18 cellular contexts compared by ENCODE assay signal in genomic region chr10:129426670-129427069, GRCh38. TPM values are rescaled to one million over a fixed set of nuclear protein-coding genes. Genes with fewer than 3 reads are reported as not detected.
DNase-seq lines count a peak whose midpoint lies in the region; ATAC-seq, FAIRE-seq and TF ChIP-seq lines count a peak whose summit lies in the region.
"Had no signal": no experiment of that assay in that cellular context is flagged by ENCODE, and none has a peak within 500 bp of the region (broad histone marks: within the 10 kb centered on the region; RNA-seq: fewer than 3 reads in every experiment).

No MANE protein-coding gene starts in this region.

- no peak overlapping the region for H3K4me3 ChIP-seq in right lobe of liver
- H3K4me3 ChIP-seq in HepG2 (replicated peaks in 1 of 3; ENCODE audit: insufficient read depth in 1 of 3, low read depth in 2 of 3, low read length in 3 of 3): no peak overlapping the region
- no peak overlapping the region for H3K4me3 ChIP-seq in endothelial cell of umbilical vein (replicated peaks in 1 of 3; ENCODE audit: insufficient read depth in 1 of 3, low read depth in 1 of 3, low read length in 3 of 3)
- H3K4me3 ChIP-seq: GM12878 had no signal

- dilution Hi-C loops in endothelial cell of umbilical vein (cut with MboI; ENCODE audit: extremely low pct_ligation_motif_present, low sequenced_read_pairs): no loop called here

- no peaks in the 10 kb centered on the region for H3K36me3 Mint-ChIP-seq in activated T-cell treated with anti-CD3 and anti-CD28 coated beads, Interleukin-2, amount 50 U/mL, for 4 hours (ENCODE audit: insufficient read depth)

- H3K4me1 ChIP-seq in right lobe of liver (no peaks in the 10 kb centered on the region), HepG2 (ENCODE audit: insufficient read depth, low read length) (no peaks in the 10 kb centered on the region), endothelial cell of umbilical vein (ENCODE audit: control insufficient read depth, extremely low read depth, insufficient read depth, low read length) (no peaks in the 10 kb centered on the region)

- in situ Hi-C loops in HepG2 (cut with HindIII; ENCODE audit: extremely low pct_ligation_motif_present, low pct_unique_long_range_greater_than_20kb): no loop called here

- H3K27ac ChIP-seq in right lobe of liver (no peak overlapping the region), HepG2 (ENCODE audit: extremely low read length, insufficient read depth, low read length) (no peak overlapping the region), endothelial cell of umbilical vein (ENCODE audit: insufficient read depth, low read depth, low read length) (no peak overlapping the region)

- H3K4me2 ChIP-seq in HepG2 (ENCODE audit: low read depth, low read length) (no peak overlapping the region), endothelial cell of umbilical vein (ENCODE audit: insufficient read depth, low read length) (no peak overlapping the region)

- H3K36me3 ChIP-seq in right lobe of liver: no peaks in the 10 kb centered on the region
- H3K36me3 ChIP-seq in HepG2 (replicated peaks in 1 of 2; ENCODE audit: control insufficient read depth in 1 of 2, insufficient read depth in 2 of 2, low read length in 2 of 2): no peaks in the 10 kb centered on the region
- H3K36me3 ChIP-seq in endothelial cell of umbilical vein (ENCODE audit: control insufficient read depth in 2 of 2, extremely low read depth in 1 of 2, insufficient read depth in 2 of 2, low read length in 2 of 2): no peaks in the 10 kb centered on the region

- 30% methylated on average over 5 of the region's 6 CpGs for WGBS in right lobe of liver (ENCODE audit: insufficient coverage, low coverage, low lambda C conversion rate, missing lambda C conversion rate)
- WGBS in HepG2 (ENCODE audit: low lambda C conversion rate): 24% methylated on average over 6 of the region's 6 CpGs

- H3K4me3 Mint-ChIP-seq in activated T-cell treated with anti-CD3 and anti-CD28 coated beads, Interleukin-2, amount 50 U/mL, for 4 hours: no peak overlapping the region
- H3K4me3 Mint-ChIP-seq: B cell; CD4-positive, alpha-beta T cell; HFFc6 had no signal

- intact Hi-C loops in right lobe of liver (cut with DNase I) (no loop called here), HepG2 (cut with micrococcal nuclease; ENCODE audit: unreplicated experiment) (no loop called here), endothelial cell of umbilical vein (cut with micrococcal nuclease) (loop anchor here (1.0 kb wide), 1 partner anchor 8 kb away; no protein-coding TSS in a partner anchor)

- POLR2A ChIA-PET in HepG2 (lab: Yijun Ruan, JAX) (no interaction called here), endothelial cell of umbilical vein (lab: Charles Lee) (no interaction called here)

- no peak for FAIRE-seq in HepG2 (lab: Jason Lieb, UNC)
- no peak for FAIRE-seq in endothelial cell of umbilical vein (lab: Jason Lieb, UNC)
- FAIRE-seq: GM12878, GM18507 had no signal

- no peaks in the 10 kb centered on the region for H3K9me1 ChIP-seq in endothelial cell of umbilical vein (replicated peaks; ENCODE audit: control insufficient read depth, extremely low read depth, insufficient read depth, low read length)

- TF ChIP-seq POLR2A in right lobe of liver (IDR thresholded peaks at IDR 0.05) (no peak), HepG2 (IDR thresholded peaks at IDR 0.05; ENCODE audit: insufficient read depth in 1 of 2, low read depth in 2 of 2, low read length in 2 of 2) (no peak), endothelial cell of umbilical vein (IDR thresholded peaks at IDR 0.05; ENCODE audit: low read depth, low read length) (no peak)

- TF ChIP-seq CTCF in right lobe of liver (IDR thresholded peaks at IDR 0.05): no peak
- no peak for TF ChIP-seq CTCF in HepG2 (CRISPR knock-in tag; IDR thresholded peaks at IDR 0.05)
- no peak for TF ChIP-seq CTCF in endothelial cell of umbilical vein (IDR thresholded peaks at IDR 0.05; ENCODE audit: extremely low read depth in 1 of 2, insufficient read depth in 1 of 2, low read depth in 1 of 2, low read length in 2 of 2)

- H4K20me1 ChIP-seq in HepG2 (ENCODE audit: insufficient read depth, low read length) (no peaks in the 10 kb centered on the region), endothelial cell of umbilical vein (replicated peaks; ENCODE audit: control insufficient read depth, extremely low read depth, insufficient read depth, low read length) (no peaks in the 10 kb centered on the region)

- H3K79me2 ChIP-seq in HepG2 (ENCODE audit: insufficient read depth, low read length) (no peaks in the 10 kb centered on the region), endothelial cell of umbilical vein (ENCODE audit: control insufficient read depth, insufficient read depth, low read length) (no peaks in the 10 kb centered on the region)

- no peaks in the 10 kb centered on the region for H3K9me3 Mint-ChIP-seq in activated T-cell treated with anti-CD3 and anti-CD28 coated beads, Interleukin-2, amount 50 U/mL, for 4 hours
- H3K9me3 Mint-ChIP-seq: CD4-positive, alpha-beta T cell had no signal

- no peaks in the 10 kb centered on the region for H3K9me3 ChIP-seq in right lobe of liver
- H3K9me3 ChIP-seq in HepG2 (ENCODE audit: low read length): no peaks in the 10 kb centered on the region
- no peaks in the 10 kb centered on the region for H3K9me3 ChIP-seq in endothelial cell of umbilical vein (replicated peaks; ENCODE audit: control insufficient read depth, insufficient read depth, low read length)

- TF ChIP-seq EP300 in HepG2 (IDR thresholded peaks at IDR 0.05; ENCODE audit: low read depth in 2 of 2, low read length in 2 of 2) (no peak), HepG2 (CRISPR knock-in tag; IDR thresholded peaks at IDR 0.05; ENCODE audit: borderline replicate concordance) (no peak)

- BruUV-seq in HepG2 (replicated peaks; lab: Mats Ljungman, UMichigan) (no TSS peak), endothelial cell of umbilical vein (replicated peaks; lab: Mats Ljungman, UMichigan) (no TSS peak)

- ATAC-seq in right lobe of liver (peak; percentile 42 to 89 (median 62)), HepG2 (no peak), left lobe of liver (peak; percentile 16), HG03025 (IDR thresholded peaks at IDR 0.05; ENCODE audit: low FRiP score, unreplicated experiment) (no peak), HG03280 (IDR thresholded peaks at IDR 0.05; ENCODE audit: unreplicated experiment) (no peak)
- ATAC-seq in activated T-cell treated with anti-CD3 and anti-CD28 coated beads, Interleukin-2, amount 50 U/mL, for 4 hours: no peak
- ATAC-seq: GM12878 had no signal

- peaks cover 3% of the 10 kb centered on the region for H3K27me3 Mint-ChIP-seq in activated T-cell treated with anti-CD3 and anti-CD28 coated beads, Interleukin-2, amount 50 U/mL, for 4 hours (ENCODE audit: low read depth)
- H3K27me3 Mint-ChIP-seq: CD4-positive, alpha-beta T cell had no signal

- no peak overlapping the region for H3K9ac ChIP-seq in HepG2 (ENCODE audit: insufficient read depth, low read depth, low read length)
- no peak overlapping the region for H3K9ac ChIP-seq in endothelial cell of umbilical vein (replicated peaks; ENCODE audit: extremely low read depth, insufficient read depth, low read length)

- CTCF ChIA-PET in HepG2 (lab: Yijun Ruan, JAX; ENCODE audit: low intra/inter-chr PET ratio, low total read pairs) (no interaction called here), endothelial cell of umbilical vein (lab: Charles Lee) (no interaction called here)

- H3K27me3 ChIP-seq in right lobe of liver (no peaks in the 10 kb centered on the region), HepG2 (ENCODE audit: control insufficient read depth in 1 of 2, insufficient read depth in 2 of 2, low read length in 2 of 2) (peaks cover 0 to 11% of the 10 kb centered on the region in 2 experiments; a peak in 1 of 5 replicates), endothelial cell of umbilical vein (ENCODE audit: control insufficient read depth in 2 of 2, insufficient read depth in 2 of 2, low read length in 2 of 2) (no peaks in the 10 kb centered on the region)

- TF ChIP-seq RAD21 in HepG2 (CRISPR knock-in tag; IDR thresholded peaks at IDR 0.05): no peak

- no peak for DNase-seq in right lobe of liver
- no peak for DNase-seq in HepG2 (ENCODE audit: low spot score)
- peak; percentile 15 for DNase-seq in endothelial cell of umbilical vein (ENCODE audit: low read depth, low spot score)
- no peak for DNase-seq in left lobe of liver (ENCODE audit: low spot score)
- DNase-seq in dedifferentiated amniotic fluid mesenchymal stem cell (ENCODE audit: extremely low spot score): no peak
- DNase-seq in activated T-cell treated with anti-CD3 and anti-CD28 coated beads, Interleukin-2, amount 50 U/mL, for 4 hours: no peak
- DNase-seq: ACHN; C1 segment of cervical spinal cord; CD4-positive, alpha-beta T cell; DMS79; HCEC 1CT; HFFc6 had no signal

- H2AFZ ChIP-seq in HepG2 (ENCODE audit: low read length) (no peak overlapping the region), endothelial cell of umbilical vein (ENCODE audit: low read depth, low read length) (no peak overlapping the region)

- no peaks in the 10 kb centered on the region for H3K4me1 Mint-ChIP-seq in activated T-cell treated with anti-CD3 and anti-CD28 coated beads, Interleukin-2, amount 50 U/mL, for 4 hours (ENCODE audit: low read depth)
- H3K4me1 Mint-ChIP-seq: B cell had no signal

RNA-seq across cellular contexts. Expression of gene MGMT, which starts 40.4 kb away (rescaled TPM):
- total RNA-seq in right lobe of liver (10 to 100 TPM; 36.5 to 53.4 (median 42.3) TPM), HepG2 (2016; rRNA removed; fragmentation: Illumina TruSeq; extraction: Trizol) (19.5 and 20.7 TPM in 2 replicates), endothelial cell of umbilical vein (11.1 and 15.0 TPM in 2 replicates), left lobe of liver (58.5 TPM)
- total RNA-seq in HepG2 (2016; cell fraction: cytosol; rRNA removed; fragmentation: Illumina TruSeq; extraction: Trizol; ENCODE audit: low read depth): 4.8 and 5.5 TPM in 2 replicates
- total RNA-seq in HepG2 (2016; cell fraction: insoluble cytoplasmic fraction; rRNA removed; fragmentation: Illumina TruSeq; extraction: Trizol): 19.7 and 23.1 TPM in 2 replicates
- total RNA-seq in HepG2 (2016; cell fraction: membrane; rRNA removed; fragmentation: Illumina TruSeq; extraction: Trizol): 5.1 and 5.4 TPM in 2 replicates
- 17.5 and 20.2 TPM in 2 replicates for total RNA-seq in HepG2 (2016; cell fraction: nucleus; rRNA removed; fragmentation: Illumina TruSeq; extraction: Trizol)
- polyA plus RNA-seq in HepG2 (2011; rRNA removed) (12.0 and 12.6 TPM in 2 replicates), endothelial cell of umbilical vein (13.7 and 15.2 TPM in 2 replicates)
- 16.4 and 22.8 TPM in 2 replicates for polyA plus RNA-seq in HepG2 (2011; cell fraction: cytosol; rRNA removed)
- polyA plus RNA-seq in HepG2 (2011; cell fraction: nucleus; rRNA removed): 11.0 and 11.8 TPM in 2 replicates
- 8.0 and 10.5 TPM in 2 replicates for polyA plus RNA-seq in HepG2 (2012)
- polyA plus RNA-seq in HepG2 (2016; cell fraction: cytosol; fragmentation: Illumina TruSeq; extraction: Trizol; ENCODE audit: low read depth): 4.0 and 4.2 TPM in 2 replicates
- polyA plus RNA-seq in HepG2 (2016; cell fraction: insoluble cytoplasmic fraction; fragmentation: Illumina TruSeq; extraction: Trizol; ENCODE audit: low read depth): 16.3 and 18.9 TPM in 2 replicates
- 4.2 and 4.7 TPM in 2 replicates for polyA plus RNA-seq in HepG2 (2016; cell fraction: membrane; fragmentation: Illumina TruSeq; extraction: Trizol; ENCODE audit: low read depth)
- 11.8 and 13.5 TPM in 2 replicates for polyA plus RNA-seq in HepG2 (2016; cell fraction: nucleus; fragmentation: Illumina TruSeq; extraction: Trizol; ENCODE audit: insufficient read depth, low read depth)
- 11.9 and 13.9 TPM in 2 replicates for polyA minus RNA-seq in HepG2 (2011; rRNA and poly(A)+ RNA removed; ENCODE audit: low replicate concordance)
- polyA minus RNA-seq in HepG2 (2011; cell fraction: cytosol; rRNA and poly(A)+ RNA removed): 4.1 and 4.6 TPM in 2 replicates
- 30.2 and 31.9 TPM in 2 replicates for polyA minus RNA-seq in HepG2 (2011; cell fraction: nucleus; rRNA and poly(A)+ RNA removed)
- polyA plus RNA-seq in endothelial cell of umbilical vein (2011; cell fraction: cytosol; rRNA removed): 10.7 and 13.6 TPM in 2 replicates
- 7.3 and 9.6 TPM in 2 replicates for polyA plus RNA-seq in endothelial cell of umbilical vein (2011; cell fraction: nucleus; rRNA removed)
- polyA plus RNA-seq in endothelial cell of umbilical vein (2012): 4.3 and 7.7 TPM in 2 replicates
- polyA minus RNA-seq in endothelial cell of umbilical vein: 7.0 and 7.3 TPM in 2 replicates
- 4.3 TPM for polyA minus RNA-seq in endothelial cell of umbilical vein (2011; cell fraction: cytosol; rRNA and poly(A)+ RNA removed)
- polyA minus RNA-seq in endothelial cell of umbilical vein (2011; cell fraction: nucleus; rRNA and poly(A)+ RNA removed): 13.1 and 15.8 TPM in 2 replicates
- 10 to 100 TPM; 13.2 to 14.6 (median 14.4) TPM for total RNA-seq in activated T-cell treated with anti-CD3 and anti-CD28 coated beads, Interleukin-2, amount 50 U/mL, for 4 hours
- total RNA-seq: A172 had no signal

Comparison
In these comparisons a context has a peak if more than half of its experiments do, and no peak if none do; other contexts are left out.
1. ATAC-seq: peak in right lobe of liver (4 of 4) and left lobe of liver (single experiment); none in HepG2 (single experiment), HG03025 (single experiment), HG03280 (single experiment) and activated T-cell treated with anti-CD3 and anti-CD28 coated beads, Interleukin-2, amount 50 U/mL, for 4 hours (0 of 2).